In genomic region chr17:61366076-61366714, GRCh38 we compare ENCODE assay signal across 25 cellular contexts. TPM values are rescaled to one million over a fixed set of nuclear protein-coding genes. Genes with fewer than 3 reads are reported as not detected.
DNase-seq lines count a peak whose midpoint lies in the region; ATAC-seq and TF ChIP-seq lines count a peak whose summit lies in the region.
"Had no signal": no experiment of that assay in that cellular context is flagged by ENCODE, and none has a peak within 500 bp of the region (broad histone marks: within the 10 kb centered on the region; RNA-seq: fewer than 3 reads in every experiment).

No MANE protein-coding gene starts in this region.

- peaks cover 14% of the 10 kb centered on the region for H3K4me1 ChIP-seq in hepatocyte (ENCODE audit: insufficient read depth)
- H3K4me1 ChIP-seq in naive thymus-derived CD4-positive, alpha-beta T cell (ENCODE audit: control insufficient read depth in 2 of 2, insufficient read depth in 2 of 2, low read length in 2 of 2), result no peaks in the 10 kb centered on the region
- H3K4me1 ChIP-seq: prostate gland had no signal

- H3K27me3 ChIP-seq in hepatocyte, result no peaks in the 10 kb centered on the region
- no peaks in the 10 kb centered on the region for H3K27me3 ChIP-seq in naive thymus-derived CD4-positive, alpha-beta T cell (ENCODE audit: control insufficient read depth in 2 of 2, insufficient read depth in 2 of 2, low read length in 2 of 2)

- no peak overlapping the region for H3K27ac ChIP-seq in hepatocyte
- no peak overlapping the region for H3K27ac ChIP-seq in naive thymus-derived CD4-positive, alpha-beta T cell (ENCODE audit: low read depth, low read length)
- H3K27ac ChIP-seq: A549, prostate gland had no signal

- H3K4me3 ChIP-seq in epithelial cell of esophagus (ENCODE audit: low read length) (no peak overlapping the region), hepatocyte (no peak overlapping the region)
- H3K4me3 ChIP-seq in naive thymus-derived CD4-positive, alpha-beta T cell (ENCODE audit: low read length), result no peak overlapping the region
- H3K4me3 ChIP-seq: A549, lung, prostate gland had no signal

- no peaks in the 10 kb centered on the region for H3K9me2 ChIP-seq in hepatocyte (replicated peaks; ENCODE audit: insufficient read depth)

- no peak for DNase-seq in Right ventricle myocardium inferior (ENCODE audit: missing footprints)
- no peak for DNase-seq in cardiac septum (ENCODE audit: low spot score)
- DNase-seq in epithelial cell of esophagus (ENCODE audit: low read depth), result peak; percentile 10
- no peak for DNase-seq in hepatocyte (ENCODE audit: low spot score)
- DNase-seq in A172 (ENCODE audit: low spot score), result no peak
- no peak for DNase-seq in chondrocyte (ENCODE audit: low spot score)
- no peak for DNase-seq in naive thymus-derived CD4-positive, alpha-beta T cell
- DNase-seq: activated T-cell treated with anti-CD3 and anti-CD28 coated beads, Interleukin-2, amount 50 U/mL, for 24 hours; CD8-positive, alpha-beta memory T cell; DMS79; effector CD8-positive, alpha-beta T cell; GF-D8; GOT3; KG1; MM.1S; OCI-M1; T1000 had no signal

- TF ChIP-seq CTCF in epithelial cell of esophagus (IDR thresholded peaks at IDR 0.05; ENCODE audit: insufficient read depth, low read depth, low read length, missing control alignments) (no peak), hepatocyte (IDR thresholded peaks at IDR 0.05; ENCODE audit: poor library complexity) (no peak), chondrocyte (IDR thresholded peaks at IDR 0.05) (no peak)

- ATAC-seq in Right ventricle myocardium inferior, result peak; percentile 70
- no peak for ATAC-seq in GM18870 (IDR thresholded peaks at IDR 0.05; ENCODE audit: unreplicated experiment)
- no peak for ATAC-seq in naive thymus-derived CD4-positive, alpha-beta T cell
- ATAC-seq: A549; activated CD4-positive, CD25-positive, alpha-beta regulatory T cell treated with anti-CD3 and anti-CD28 coated beads, Interleukin-2, amount 50 U/mL, for 24 hours had no signal

- CTCF ChIA-PET in naive thymus-derived CD4-positive, alpha-beta T cell (lab: Charles Lee), result no interaction called here

- H3K36me3 ChIP-seq in hepatocyte (replicated peaks; ENCODE audit: insufficient read depth, low read depth), result no peaks in the 10 kb centered on the region
- H3K36me3 ChIP-seq in naive thymus-derived CD4-positive, alpha-beta T cell (ENCODE audit: control insufficient read depth in 2 of 3, insufficient read depth in 3 of 3, low read length in 3 of 3), result no peaks in the 10 kb centered on the region
- H3K36me3 ChIP-seq: prostate gland had no signal

- no peaks in the 10 kb centered on the region for H3K79me2 ChIP-seq in hepatocyte

- peaks cover 6% of the 10 kb centered on the region for H3K4me1 Mint-ChIP-seq in chondrocyte (ENCODE audit: low read depth)
- no peaks in the 10 kb centered on the region for H3K4me1 Mint-ChIP-seq in naive thymus-derived CD4-positive, alpha-beta T cell
- H3K4me1 Mint-ChIP-seq: CD8-positive, alpha-beta memory T cell had no signal

- H3K4me3 Mint-ChIP-seq in chondrocyte (ENCODE audit: unreplicated experiment), result no peak overlapping the region
- H3K4me3 Mint-ChIP-seq in naive thymus-derived CD4-positive, alpha-beta T cell, result no peak overlapping the region
- H3K4me3 Mint-ChIP-seq: activated T-cell treated with anti-CD3 and anti-CD28 coated beads, Interleukin-2, amount 50 U/mL, for 24 hours; brain; CD8-positive, alpha-beta memory T cell; type B pancreatic cell had no signal

- no peaks in the 10 kb centered on the region for H3K27me3 Mint-ChIP-seq in chondrocyte (ENCODE audit: low read depth)
- H3K27me3 Mint-ChIP-seq in naive thymus-derived CD4-positive, alpha-beta T cell, result no peaks in the 10 kb centered on the region
- H3K27me3 Mint-ChIP-seq: activated T-cell treated with anti-CD3 and anti-CD28 coated beads, Interleukin-2, amount 50 U/mL, for 24 hours; brain; CD8-positive, alpha-beta memory T cell had no signal

- 79% methylated on average over 8 of the region's 8 CpGs for WGBS in hepatocyte (ENCODE audit: low lambda C conversion rate, missing lambda C conversion rate)

- H2AFZ ChIP-seq in hepatocyte, result no peak overlapping the region

- POLR2A ChIA-PET in naive thymus-derived CD4-positive, alpha-beta T cell (lab: Charles Lee), result no interaction called here

- no peaks in the 10 kb centered on the region for H3K9me3 ChIP-seq in hepatocyte (ENCODE audit: low read depth)
- H3K9me3 ChIP-seq in naive thymus-derived CD4-positive, alpha-beta T cell (ENCODE audit: control insufficient read depth in 2 of 3, low read length in 3 of 3), result no peaks in the 10 kb centered on the region
- H3K9me3 ChIP-seq: A549, prostate gland had no signal

- no peaks in the 10 kb centered on the region for H4K20me1 ChIP-seq in hepatocyte (ENCODE audit: insufficient read depth, poor library complexity, severe bottlenecking)

- intact Hi-C loops in Right ventricle myocardium inferior (cut with DNase I), result no loop called here
- intact Hi-C loops in cardiac septum (cut with DNase I), result no loop called here
- intact Hi-C loops in naive thymus-derived CD4-positive, alpha-beta T cell (cut with micrococcal nuclease), result no loop called here

- H3K9me3 Mint-ChIP-seq in chondrocyte (ENCODE audit: low read depth), result peaks cover 3% of the 10 kb centered on the region
- H3K9me3 Mint-ChIP-seq in naive thymus-derived CD4-positive, alpha-beta T cell, result no peaks in the 10 kb centered on the region
- H3K9me3 Mint-ChIP-seq: activated T-cell treated with anti-CD3 and anti-CD28 coated beads, Interleukin-2, amount 50 U/mL, for 24 hours; brain; CD8-positive, alpha-beta memory T cell had no signal

- H3K4me2 ChIP-seq in hepatocyte, result peak overlapping the region; percentile 47
- H3K4me2 ChIP-seq: A549 had no signal

- no peak overlapping the region for H3K27ac Mint-ChIP-seq in chondrocyte (ENCODE audit: unreplicated experiment)
- no peak overlapping the region for H3K27ac Mint-ChIP-seq in naive thymus-derived CD4-positive, alpha-beta T cell
- H3K27ac Mint-ChIP-seq: activated T-cell treated with anti-CD3 and anti-CD28 coated beads, Interleukin-2, amount 50 U/mL, for 24 hours; CD8-positive, alpha-beta memory T cell had no signal

- H3K36me3 Mint-ChIP-seq in chondrocyte (ENCODE audit: low read depth), result no peaks in the 10 kb centered on the region
- H3K36me3 Mint-ChIP-seq in naive thymus-derived CD4-positive, alpha-beta T cell, result peaks cover 0 to 18% (median 4%) of the 10 kb centered on the region in 5 donors
- H3K36me3 Mint-ChIP-seq: brain had no signal

RNA-seq across cellular contexts. Expression of gene TBX2, which starts 33.4 kb away (rescaled TPM):
- 12.1 TPM for total RNA-seq in Right ventricle myocardium inferior
- total RNA-seq in cardiac septum, result 17.2 TPM
- 17.9 and 19.6 TPM in 2 replicates for total RNA-seq in hepatocyte
- polyA plus RNA-seq in hepatocyte, result 27.5 and 29.3 TPM in 2 replicates
- 1.7 and 2.6 TPM in 2 replicates for total RNA-seq in A172 (2014; rRNA removed; shearing (Covaris generic))
- 2.0 to 8.6 TPM (median 8.4 TPM) in 3 replicates for total RNA-seq in chondrocyte
- not detected for total RNA-seq in naive thymus-derived CD4-positive, alpha-beta T cell
- polyA plus RNA-seq in naive thymus-derived CD4-positive, alpha-beta T cell, result not detected
- total RNA-seq: activated CD8-positive, alpha-beta memory T cell treated with anti-CD3 and anti-CD28 coated beads for 36 hours had no signal
- polyA plus RNA-seq: CD8-positive, alpha-beta memory T cell had no signal
